ENCODE assay signal across 11 cellular contexts in genomic region chr17:75128694-75129505, GRCh38. TPM values are rescaled to one million over a fixed set of nuclear protein-coding genes. Genes with fewer than 3 reads are reported as not detected.
DNase-seq lines count a peak whose midpoint lies in the region; ATAC-seq and TF ChIP-seq lines count a peak whose summit lies in the region.
"Had no signal": no experiment of that assay in that cellular context is flagged by ENCODE, and none has a peak within 500 bp of the region (broad histone marks: within the 10 kb centered on the region; RNA-seq: fewer than 3 reads in every experiment).

No MANE protein-coding gene starts in this region.

- intact Hi-C loops in lower leg skin (cut with DNase I; ENCODE audit: low total_unique reads) = no loop called here

- H3K9me3 ChIP-seq in mesenchymal stem cell (ENCODE audit: control insufficient read depth, low read length) = no peaks in the 10 kb centered on the region
- H3K9me3 ChIP-seq: esophagus muscularis mucosa had no signal

- ATAC-seq in GM21390 (IDR thresholded peaks at IDR 0.05; ENCODE audit: unreplicated experiment) (no peak), GM21381 (IDR thresholded peaks at IDR 0.05; ENCODE audit: unreplicated experiment) (no peak)

- 97% methylated on average over 33 of the region's 33 CpGs for WGBS in mesenchymal stem cell
- WGBS in lower leg skin, 2 donors = 82 to 87% methylated on average over 31 to 32 of the region's 33 CpGs

- no peak overlapping the region for H2BK12ac ChIP-seq in mesenchymal stem cell (ENCODE audit: low read length in 2 of 2)

- peak overlapping the region; percentile 21 for H2BK15ac ChIP-seq in mesenchymal stem cell (ENCODE audit: low read depth, poor library complexity, severe bottlenecking)

- peaks cover 24% of the 10 kb centered on the region for H3K79me1 ChIP-seq in mesenchymal stem cell (replicated peaks; ENCODE audit: low read length, poor library complexity, severe bottlenecking)

- no peak for TF ChIP-seq CTCF in RWPE1 (conservative IDR thresholded peaks at IDR 0.05; ENCODE audit: low read depth)
- no peak for TF ChIP-seq CTCF in lower leg skin (IDR thresholded peaks at IDR 0.05)

- H3K4ac ChIP-seq in mesenchymal stem cell (ENCODE audit: low read depth in 1 of 2, low read length in 2 of 2) = no peak overlapping the region

- peaks cover 18 to 39% of the 10 kb centered on the region in 2 experiments for H3K36me3 ChIP-seq in mesenchymal stem cell (ENCODE audit: control insufficient read depth in 1 of 2, insufficient read depth in 2 of 2, low read depth in 1 of 2, low read length in 2 of 2)

- H2BK120ac ChIP-seq in mesenchymal stem cell (ENCODE audit: low read depth, low read length) = no peak overlapping the region

- no peak overlapping the region for H3K4me3 ChIP-seq in mesenchymal stem cell (ENCODE audit: insufficient read depth in 1 of 2, low read depth in 1 of 2, low read length in 2 of 2)
- no peak overlapping the region for H3K4me3 ChIP-seq in lower leg skin (ENCODE audit: low read depth, poor library complexity, severe bottlenecking)
- H3K4me3 ChIP-seq: esophagus muscularis mucosa had no signal

- H3K27me3 ChIP-seq in mesenchymal stem cell (ENCODE audit: control insufficient read depth in 1 of 2, insufficient read depth in 1 of 2, low read length in 2 of 2) = no peaks in the 10 kb centered on the region
- H3K27me3 ChIP-seq: esophagus muscularis mucosa had no signal

- H3K4me1 ChIP-seq in mesenchymal stem cell (ENCODE audit: control insufficient read depth, insufficient read depth, low read depth, low read length) = peaks cover 24% of the 10 kb centered on the region

- TF ChIP-seq POLR2A in lower leg skin (IDR thresholded peaks at IDR 0.05) = no peak

- H3K14ac ChIP-seq in mesenchymal stem cell (ENCODE audit: low read length in 2 of 2) = no peak overlapping the region

- CTCF ChIA-PET in RWPE1 (lab: Yijun Ruan, JAX) = interaction anchor here (0.6 to 2.9 kb wide), 4 partner anchors 9 to 123 kb away, joined by 3 to 14 read pairs (median 4); no protein-coding TSS in a partner anchor

- peak; percentile 82 for DNase-seq in G401 (ENCODE audit: low spot score)
- DNase-seq in RWPE1 (ENCODE audit: low spot score) = no peak
- no peak for DNase-seq in mesenchymal stem cell
- no peak for DNase-seq in lower leg skin (ENCODE audit: low spot score in 2 of 2)
- DNase-seq: activated effector memory CD4-positive, alpha-beta T cell treated with Interleukin-2 at 50 U/mL for 16 hours; GDM1; NCI-H2081 had no signal

- no peak overlapping the region for H2BK5ac ChIP-seq in mesenchymal stem cell (ENCODE audit: low read depth, low read length, poor library complexity, severe bottlenecking)

- no peak overlapping the region for H2AK5ac ChIP-seq in mesenchymal stem cell (ENCODE audit: low read length, severe bottlenecking)

- H4K8ac ChIP-seq in mesenchymal stem cell (ENCODE audit: low read length) = no peak overlapping the region

- H3K23ac ChIP-seq in mesenchymal stem cell (ENCODE audit: low read length in 2 of 2) = no peak overlapping the region

- H4K91ac ChIP-seq in mesenchymal stem cell (ENCODE audit: low read length) = no peak overlapping the region

- in situ Hi-C loops in G401 (cut with HindIII; ENCODE audit: low sequenced_read_pairs) = no loop called here

- H2AFZ ChIP-seq in mesenchymal stem cell (ENCODE audit: low read depth, low read length) = no peak overlapping the region

- peak overlapping the region; percentile 100 for H3K27ac ChIP-seq in RWPE1
- no peak overlapping the region for H3K27ac ChIP-seq in mesenchymal stem cell (ENCODE audit: low read length, poor library complexity, severe bottlenecking)
- H3K27ac ChIP-seq: esophagus muscularis mucosa had no signal

- H3K18ac ChIP-seq in mesenchymal stem cell (ENCODE audit: low read depth in 1 of 2, low read length in 2 of 2) = no peak overlapping the region

- H3K9ac ChIP-seq in mesenchymal stem cell (ENCODE audit: low read length) = no peak overlapping the region

- H3K4me2 ChIP-seq in mesenchymal stem cell (ENCODE audit: low read length, poor library complexity, severe bottlenecking) = no peak overlapping the region

- POLR2A ChIA-PET in RWPE1 (lab: Yijun Ruan, JAX; ENCODE audit: low non-redundant PET) = interaction anchor here (0.5 kb wide), 1 partner anchor 40 kb away, joined by 3 read pairs; no protein-coding TSS in a partner anchor

RNA-seq across cellular contexts. Expression of gene NT5C, which starts 2.6 kb away (rescaled TPM):
- total RNA-seq in G401 (2014; rRNA removed; shearing (Covaris generic)) = 104 and 142 TPM in 2 replicates
- polyA plus RNA-seq in mesenchymal stem cell (2013, experiment 1 of 2) = 52.5 TPM
- 56.2 TPM for polyA plus RNA-seq in mesenchymal stem cell (2013, experiment 2 of 2)
- total RNA-seq in lower leg skin = 100 to 1,000 TPM in 3 of 4 donors, 10 to 100 TPM in 1; 62.5 to 107 (median 105) TPM

RNA-seq across cellular contexts. Expression of gene ARMC7, which starts 19.1 kb away (rescaled TPM):
- total RNA-seq in G401 (2014; rRNA removed; shearing (Covaris generic)) = 10.5 and 13.6 TPM in 2 replicates
- 6.8 TPM for polyA plus RNA-seq in mesenchymal stem cell (2013, experiment 1 of 2)
- 6.8 TPM for polyA plus RNA-seq in mesenchymal stem cell (2013, experiment 2 of 2)
- total RNA-seq in lower leg skin = 10 to 100 TPM; 10.6 to 14.7 (median 11.9) TPM

RNA-seq across cellular contexts. Expression of gene JPT1, which starts 25.4 kb away (rescaled TPM):
- total RNA-seq in G401 (2014; rRNA removed; shearing (Covaris generic)) = 199 and 235 TPM in 2 replicates
- 284 TPM for polyA plus RNA-seq in mesenchymal stem cell (2013, experiment 1 of 2)
- 299 TPM for polyA plus RNA-seq in mesenchymal stem cell (2013, experiment 2 of 2)
- 10 to 100 TPM; 30.2 to 56.4 (median 37.1) TPM for total RNA-seq in lower leg skin

RNA-seq across cellular contexts. Expression of gene SLC16A5, which starts 41.1 kb away (rescaled TPM):
- 11.0 and 25.5 TPM in 2 replicates for total RNA-seq in G401 (2014; rRNA removed; shearing (Covaris generic))
- 12.9 TPM for polyA plus RNA-seq in mesenchymal stem cell (2013, experiment 1 of 2)
- polyA plus RNA-seq in mesenchymal stem cell (2013, experiment 2 of 2) = 12.0 TPM
- 100 to 1,000 TPM in 1 of 4 donors, 10 to 100 TPM in 3; 41.1 to 101 (median 62.6) TPM for total RNA-seq in lower leg skin
- total RNA-seq: SK-MEL-5 had no signal

RNA-seq across cellular contexts. Expression of gene SUMO2, which starts 53.9 kb away (rescaled TPM):
- 142 and 183 TPM in 2 replicates for total RNA-seq in G401 (2014; rRNA removed; shearing (Covaris generic))
- 170 TPM for polyA plus RNA-seq in mesenchymal stem cell (2013, experiment 1 of 2)
- 170 TPM for polyA plus RNA-seq in mesenchymal stem cell (2013, experiment 2 of 2)
- total RNA-seq in lower leg skin = 10 to 100 TPM; 59.8 to 75.6 (median 68.2) TPM
